1 cellular context compared by ENCODE assay signal in the genomic region with DNA sequence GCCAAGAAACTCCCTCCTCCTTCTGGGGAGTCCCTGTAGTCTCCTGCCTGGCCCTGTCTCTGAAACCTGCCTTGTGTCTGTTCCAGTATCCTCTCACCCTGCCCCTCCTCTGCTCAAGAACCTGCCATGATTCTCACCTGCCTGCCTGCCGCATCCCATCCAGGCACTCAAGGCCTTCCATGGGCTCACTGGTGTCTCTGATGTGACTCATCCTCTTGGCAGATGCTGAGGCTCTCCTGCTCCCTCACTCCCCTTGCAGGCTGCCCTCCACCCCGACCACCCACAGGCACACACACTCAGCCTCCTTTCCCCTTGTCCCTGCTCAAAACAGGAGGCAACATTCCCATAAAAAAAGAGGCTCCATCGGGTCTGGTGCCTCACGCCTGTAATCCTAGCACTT.
TF ChIP-seq lines count a peak whose summit lies in the region.

No MANE protein-coding gene starts in this region.

TF ChIP-seq in HepG2, 621 proteins besides CTCF, POLR2A, EP300 and RAD21:
- TF ChIP-seq, protein P1, sequence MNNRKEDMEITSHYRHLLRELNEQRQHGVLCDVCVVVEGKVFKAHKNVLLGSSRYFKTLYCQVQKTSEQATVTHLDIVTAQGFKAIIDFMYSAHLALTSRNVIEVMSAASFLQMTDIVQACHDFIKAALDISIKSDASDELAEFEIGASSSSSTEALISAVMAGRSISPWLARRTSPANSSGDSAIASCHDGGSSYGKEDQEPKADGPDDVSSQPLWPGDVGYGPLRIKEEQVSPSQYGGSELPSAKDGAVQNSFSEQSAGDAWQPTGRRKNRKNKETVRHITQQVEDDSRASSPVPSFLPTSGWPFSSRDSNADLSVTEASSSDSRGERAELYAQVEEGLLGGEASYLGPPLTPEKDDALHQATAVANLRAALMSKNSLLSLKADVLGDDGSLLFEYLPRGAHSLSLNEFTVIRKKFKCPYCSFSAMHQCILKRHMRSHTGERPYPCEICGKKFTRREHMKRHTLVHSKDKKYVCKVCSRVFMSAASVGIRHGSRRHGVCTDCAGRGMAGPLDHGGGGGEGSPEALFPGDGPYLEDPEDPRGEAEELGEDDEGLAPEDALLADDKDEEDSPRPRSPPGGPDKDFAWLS (CRISPR knock-in tag; IDR thresholded peaks at IDR 0.05; ENCODE audit: borderline replicate concordance), result no peak
- TF ChIP-seq, protein P2, sequence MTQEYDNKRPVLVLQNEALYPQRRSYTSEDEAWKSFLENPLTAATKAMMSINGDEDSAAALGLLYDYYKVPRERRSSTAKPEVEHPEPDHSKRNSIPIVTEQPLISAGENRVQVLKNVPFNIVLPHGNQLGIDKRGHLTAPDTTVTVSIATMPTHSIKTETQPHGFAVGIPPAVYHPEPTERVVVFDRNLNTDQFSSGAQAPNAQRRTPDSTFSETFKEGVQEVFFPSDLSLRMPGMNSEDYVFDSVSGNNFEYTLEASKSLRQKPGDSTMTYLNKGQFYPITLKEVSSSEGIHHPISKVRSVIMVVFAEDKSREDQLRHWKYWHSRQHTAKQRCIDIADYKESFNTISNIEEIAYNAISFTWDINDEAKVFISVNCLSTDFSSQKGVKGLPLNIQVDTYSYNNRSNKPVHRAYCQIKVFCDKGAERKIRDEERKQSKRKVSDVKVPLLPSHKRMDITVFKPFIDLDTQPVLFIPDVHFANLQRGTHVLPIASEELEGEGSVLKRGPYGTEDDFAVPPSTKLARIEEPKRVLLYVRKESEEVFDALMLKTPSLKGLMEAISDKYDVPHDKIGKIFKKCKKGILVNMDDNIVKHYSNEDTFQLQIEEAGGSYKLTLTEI (CRISPR knock-in tag; conservative IDR thresholded peaks at IDR 0.05), result no peak
- no peak for TF ChIP-seq ZSCAN30 (CRISPR knock-in tag; IDR thresholded peaks at IDR 0.05)
- TF ChIP-seq ZNF335 (CRISPR knock-in tag; IDR thresholded peaks at IDR 0.05), result no peak
- TF ChIP-seq, protein P3, sequence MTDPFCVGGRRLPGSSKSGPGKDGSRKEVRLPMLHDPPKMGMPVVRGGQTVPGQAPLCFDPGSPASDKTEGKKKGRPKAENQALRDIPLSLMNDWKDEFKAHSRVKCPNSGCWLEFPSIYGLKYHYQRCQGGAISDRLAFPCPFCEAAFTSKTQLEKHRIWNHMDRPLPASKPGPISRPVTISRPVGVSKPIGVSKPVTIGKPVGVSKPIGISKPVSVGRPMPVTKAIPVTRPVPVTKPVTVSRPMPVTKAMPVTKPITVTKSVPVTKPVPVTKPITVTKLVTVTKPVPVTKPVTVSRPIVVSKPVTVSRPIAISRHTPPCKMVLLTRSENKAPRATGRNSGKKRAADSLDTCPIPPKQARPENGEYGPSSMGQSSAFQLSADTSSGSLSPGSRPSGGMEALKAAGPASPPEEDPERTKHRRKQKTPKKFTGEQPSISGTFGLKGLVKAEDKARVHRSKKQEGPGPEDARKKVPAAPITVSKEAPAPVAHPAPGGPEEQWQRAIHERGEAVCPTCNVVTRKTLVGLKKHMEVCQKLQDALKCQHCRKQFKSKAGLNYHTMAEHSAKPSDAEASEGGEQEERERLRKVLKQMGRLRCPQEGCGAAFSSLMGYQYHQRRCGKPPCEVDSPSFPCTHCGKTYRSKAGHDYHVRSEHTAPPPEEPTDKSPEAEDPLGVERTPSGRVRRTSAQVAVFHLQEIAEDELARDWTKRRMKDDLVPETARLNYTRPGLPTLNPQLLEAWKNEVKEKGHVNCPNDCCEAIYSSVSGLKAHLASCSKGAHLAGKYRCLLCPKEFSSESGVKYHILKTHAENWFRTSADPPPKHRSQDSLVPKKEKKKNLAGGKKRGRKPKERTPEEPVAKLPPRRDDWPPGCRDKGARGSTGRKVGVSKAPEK (CRISPR knock-in tag; IDR thresholded peaks at IDR 0.05; ENCODE audit: borderline replicate concordance), result no peak
- TF ChIP-seq ZMYM3 (CRISPR knock-in tag; IDR thresholded peaks at IDR 0.05), result no peak
TF ChIP-seq in HepG2: peak in this region for 0.
